19 cellular contexts compared by ENCODE assay signal in the genomic region with DNA sequence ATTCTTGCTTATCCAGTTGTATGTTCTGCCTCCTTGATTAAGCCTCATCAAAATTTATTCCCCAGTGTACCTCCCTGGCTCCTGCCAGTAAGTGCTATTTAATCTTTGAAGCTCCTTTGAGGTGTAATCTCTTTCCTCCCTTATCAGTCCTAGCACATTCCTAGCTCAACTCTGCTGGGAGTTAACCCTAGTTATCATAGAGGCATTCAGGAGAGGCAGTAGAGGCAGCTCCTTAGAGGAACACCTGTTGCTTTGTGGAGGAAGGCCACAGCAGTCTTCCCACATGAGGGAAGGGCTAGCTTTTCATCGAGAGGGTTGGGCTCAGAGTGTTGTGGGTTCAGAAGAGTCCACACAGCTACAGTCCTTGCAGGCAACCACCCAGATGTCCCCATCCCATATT.
DNase-seq lines count a peak whose midpoint lies in the region; ATAC-seq and TF ChIP-seq lines count a peak whose summit lies in the region.
"Had no signal": no experiment of that assay in that cellular context is flagged by ENCODE, and none has a peak within 500 bp of the region (broad histone marks: within the 10 kb centered on the region; RNA-seq: fewer than 3 reads in every experiment).

No MANE protein-coding gene starts in this region.

- no peak overlapping the region for H3K27ac Mint-ChIP-seq in stimulated activated naive CD8-positive, alpha-beta T cell treated with anti-CD3 and anti-CD28 coated beads, Interleukin-15, amount 100 ng/mL, for 72 hours
- H3K27ac Mint-ChIP-seq in endodermal cell, result no peak overlapping the region
- H3K27ac Mint-ChIP-seq in stimulated activated memory B cell treated with anti-CD40 and anti-IgM and Interleukin-4, amounts not matched to agents 10 μg/mL and 1 μg/mL and 100 μg/mL, for 72 hours, result no peak overlapping the region
- H3K27ac Mint-ChIP-seq: B cell; CD4-positive, CD25-positive, alpha-beta regulatory T cell; CD8-positive, alpha-beta T cell had no signal

- no peaks in the 10 kb centered on the region for H3K36me3 Mint-ChIP-seq in endodermal cell (ENCODE audit: low read depth)
- H3K36me3 Mint-ChIP-seq in stimulated activated memory B cell treated with anti-CD40 and anti-IgM and Interleukin-4, amounts not matched to agents 10 μg/mL and 1 μg/mL and 100 μg/mL, for 72 hours, result no peaks in the 10 kb centered on the region
- H3K36me3 Mint-ChIP-seq: CD4-positive, CD25-positive, alpha-beta regulatory T cell; CD8-positive, alpha-beta T cell had no signal

- peak; percentile 6 for ATAC-seq in stimulated activated naive CD8-positive, alpha-beta T cell treated with anti-CD3 and anti-CD28 coated beads, Interleukin-15, Interleukin-2, amounts not matched to agents 100 U/mL and 50 U/mL, for 24 hours
- ATAC-seq in stimulated activated naive CD8-positive, alpha-beta T cell treated with anti-CD3 and anti-CD28 coated beads, Interleukin-15, amount 100 ng/mL, for 72 hours, result no peak
- ATAC-seq in stimulated activated memory B cell treated with anti-CD40 and anti-IgM and Interleukin-4, amounts not matched to agents 10 μg/mL and 1 μg/mL and 100 μg/mL, for 72 hours, result no peak
- ATAC-seq: CD8-positive, alpha-beta T cell had no signal

- TF ChIP-seq CTCF in endodermal cell (conservative IDR thresholded peaks at IDR 0.05), result no peak
- TF ChIP-seq CTCF in suprapubic skin (IDR thresholded peaks at IDR 0.05), result no peak
- no peak for TF ChIP-seq CTCF in colonic mucosa (IDR thresholded peaks at IDR 0.05)

- peaks cover 9% of the 10 kb centered on the region for H3K4me1 ChIP-seq in endodermal cell (ENCODE audit: control insufficient read depth, insufficient read depth, low read length)
- H3K4me1 ChIP-seq in rectal smooth muscle tissue (ENCODE audit: control insufficient read depth, insufficient read depth, low read length), result no peaks in the 10 kb centered on the region
- H3K4me1 ChIP-seq in suprapubic skin, result peaks cover 3% of the 10 kb centered on the region
- no peaks in the 10 kb centered on the region for H3K4me1 ChIP-seq in colonic mucosa
- H3K4me1 ChIP-seq: BLaER1, HAP-1 had no signal

- no peak for TF ChIP-seq POLR2A in suprapubic skin (IDR thresholded peaks at IDR 0.05)

- no peak for DNase-seq in stimulated activated naive CD8-positive, alpha-beta T cell treated with anti-CD3 and anti-CD28 coated beads, Interleukin-15, Interleukin-2, amounts not matched to agents 100 U/mL and 50 U/mL, for 24 hours
- no peak for DNase-seq in stimulated activated naive CD8-positive, alpha-beta T cell treated with anti-CD3 and anti-CD28 coated beads, Interleukin-15, amount 100 ng/mL, for 72 hours
- DNase-seq in endodermal cell, result peak; percentile 66
- no peak for DNase-seq in suprapubic skin (ENCODE audit: low spot score in 2 of 2)
- DNase-seq in colonic mucosa, result no peak
- DNase-seq: CD4-positive, CD25-positive, alpha-beta regulatory T cell; CD8-positive, alpha-beta T cell; DMS 273 treated with DMSO at 0.1 percent for 48 hours; DMS79; GDM1; GOT3 had no signal

- H3K4me1 Mint-ChIP-seq in stimulated activated naive CD8-positive, alpha-beta T cell treated with anti-CD3 and anti-CD28 coated beads, Interleukin-15, amount 100 ng/mL, for 72 hours, result peaks cover 11% of the 10 kb centered on the region
- peaks cover 25% of the 10 kb centered on the region for H3K4me1 Mint-ChIP-seq in endodermal cell
- no peaks in the 10 kb centered on the region for H3K4me1 Mint-ChIP-seq in stimulated activated memory B cell treated with anti-CD40 and anti-IgM and Interleukin-4, amounts not matched to agents 10 μg/mL and 1 μg/mL and 100 μg/mL, for 72 hours

- peaks cover 4% of the 10 kb centered on the region for H3K9me3 ChIP-seq in endodermal cell (ENCODE audit: control insufficient read depth, low read length)
- no peaks in the 10 kb centered on the region for H3K9me3 ChIP-seq in suprapubic skin
- H3K9me3 ChIP-seq in colonic mucosa, result no peaks in the 10 kb centered on the region
- H3K9me3 ChIP-seq: BLaER1, HAP-1 had no signal

- H3K4me3 ChIP-seq in endodermal cell (ENCODE audit: low read length), result no peak overlapping the region
- H3K4me3 ChIP-seq in rectal smooth muscle tissue (ENCODE audit: low read length), result no peak overlapping the region
- no peak overlapping the region for H3K4me3 ChIP-seq in suprapubic skin
- H3K4me3 ChIP-seq in colonic mucosa, result no peak overlapping the region
- H3K4me3 ChIP-seq: BLaER1, GM12878, HAP-1 had no signal

- no peaks in the 10 kb centered on the region for H3K36me3 ChIP-seq in endodermal cell (ENCODE audit: control insufficient read depth, insufficient read depth, low read length)
- H3K36me3 ChIP-seq in rectal smooth muscle tissue (ENCODE audit: control insufficient read depth, insufficient read depth, low read length), result no peaks in the 10 kb centered on the region
- H3K36me3 ChIP-seq in suprapubic skin, result no peaks in the 10 kb centered on the region
- H3K36me3 ChIP-seq in colonic mucosa, result no peaks in the 10 kb centered on the region
- H3K36me3 ChIP-seq: BLaER1, HAP-1 had no signal

- H3K9ac ChIP-seq in endodermal cell (ENCODE audit: extremely low read depth, low read length, poor library complexity, severe bottlenecking), result no peak overlapping the region
- H3K9ac ChIP-seq in rectal smooth muscle tissue (ENCODE audit: low read length), result peak overlapping the region; percentile 10
- H3K9ac ChIP-seq in colonic mucosa (ENCODE audit: low read depth in 2 of 2, low read length in 2 of 2), result no peak overlapping the region
- H3K9ac ChIP-seq: BLaER1 had no signal

- H3K9me3 Mint-ChIP-seq in stimulated activated naive CD8-positive, alpha-beta T cell treated with anti-CD3 and anti-CD28 coated beads, Interleukin-15, amount 100 ng/mL, for 72 hours, result no peaks in the 10 kb centered on the region
- H3K9me3 Mint-ChIP-seq in endodermal cell, result peaks cover 3% of the 10 kb centered on the region
- no peaks in the 10 kb centered on the region for H3K9me3 Mint-ChIP-seq in stimulated activated memory B cell treated with anti-CD40 and anti-IgM and Interleukin-4, amounts not matched to agents 10 μg/mL and 1 μg/mL and 100 μg/mL, for 72 hours
- H3K9me3 Mint-ChIP-seq: CD4-positive, CD25-positive, alpha-beta regulatory T cell; CD8-positive, alpha-beta T cell had no signal

- no peak overlapping the region for H3K4me3 Mint-ChIP-seq in stimulated activated naive CD8-positive, alpha-beta T cell treated with anti-CD3 and anti-CD28 coated beads, Interleukin-15, amount 100 ng/mL, for 72 hours
- H3K4me3 Mint-ChIP-seq in endodermal cell, result no peak overlapping the region
- no peak overlapping the region for H3K4me3 Mint-ChIP-seq in stimulated activated memory B cell treated with anti-CD40 and anti-IgM and Interleukin-4, amounts not matched to agents 10 μg/mL and 1 μg/mL and 100 μg/mL, for 72 hours
- H3K4me3 Mint-ChIP-seq: B cell; CD4-positive, CD25-positive, alpha-beta regulatory T cell; CD8-positive, alpha-beta T cell had no signal

- peaks cover 50% of the 10 kb centered on the region for H3K27me3 ChIP-seq in endodermal cell (ENCODE audit: control insufficient read depth, insufficient read depth, low read length, poor library complexity, severe bottlenecking)
- H3K27me3 ChIP-seq in rectal smooth muscle tissue (ENCODE audit: control insufficient read depth, insufficient read depth, low read length), result no peaks in the 10 kb centered on the region
- H3K27me3 ChIP-seq in suprapubic skin, result no peaks in the 10 kb centered on the region
- H3K27me3 ChIP-seq in colonic mucosa, result no peaks in the 10 kb centered on the region
- H3K27me3 ChIP-seq: BLaER1 had no signal

- peaks cover 6% of the 10 kb centered on the region for H3K27me3 Mint-ChIP-seq in stimulated activated naive CD8-positive, alpha-beta T cell treated with anti-CD3 and anti-CD28 coated beads, Interleukin-15, amount 100 ng/mL, for 72 hours
- H3K27me3 Mint-ChIP-seq in endodermal cell (ENCODE audit: insufficient read depth), result peaks cover 53% of the 10 kb centered on the region
- no peaks in the 10 kb centered on the region for H3K27me3 Mint-ChIP-seq in stimulated activated memory B cell treated with anti-CD40 and anti-IgM and Interleukin-4, amounts not matched to agents 10 μg/mL and 1 μg/mL and 100 μg/mL, for 72 hours
- H3K27me3 Mint-ChIP-seq: B cell had no signal

- no peak for TF ChIP-seq EP300 in suprapubic skin (IDR thresholded peaks at IDR 0.05)

- WGBS in endodermal cell (ENCODE audit: insufficient coverage in 1 of 2, insufficient read length in 1 of 2), 2 experiments, result 42 to 63% methylated on average over 1 of the region's 1 CpG
- WGBS in suprapubic skin, result 86% methylated on average over 1 of the region's 1 CpG

- H3K27ac ChIP-seq in endodermal cell (ENCODE audit: low read depth, low read length) (no peak overlapping the region), rectal smooth muscle tissue (ENCODE audit: low read depth, low read length) (no peak overlapping the region), suprapubic skin (no peak overlapping the region), colonic mucosa (no peak overlapping the region)
- H3K27ac ChIP-seq: 22Rv1, BLaER1, C4-2B had no signal

- intact Hi-C loops in colonic mucosa (cut with DNase I), result loop anchor here (10.0 kb wide), 1 partner anchor 198 kb away; no protein-coding TSS in a partner anchor
